Comparison of ENCODE assay signal across 17 cellular contexts in genomic region chr19:3171894-3172679, GRCh38. TPM values are rescaled to one million over a fixed set of nuclear protein-coding genes. Genes with fewer than 3 reads are reported as not detected.
A peak's percentile ranks its signal among the peaks of the same experiment; 100 is the strongest.
DNase-seq lines count a peak whose midpoint lies in the region; ATAC-seq, FAIRE-seq and TF ChIP-seq lines count a peak whose summit lies in the region.
"Had no signal": no experiment of that assay in that cellular context is flagged by ENCODE, and none has a peak within 500 bp of the region (broad histone marks: within the 10 kb centered on the region; RNA-seq: fewer than 3 reads in every experiment).

No MANE protein-coding gene starts in this region.

- peaks cover 3% of the 10 kb centered on the region for H3K9me1 ChIP-seq in keratinocyte (ENCODE audit: control insufficient read depth, extremely low read depth, insufficient read depth, low read length)

- H3K36me3 ChIP-seq in PC-3 (ENCODE audit: low read depth, low read length) (no peaks in the 10 kb centered on the region), keratinocyte (ENCODE audit: control insufficient read depth in 2 of 2, extremely low read depth in 1 of 2, insufficient read depth in 2 of 2, low read length in 2 of 2) (peaks cover 2 to 7% of the 10 kb centered on the region in 2 experiments), stomach (no peaks in the 10 kb centered on the region)
- H3K36me3 ChIP-seq: ascending aorta had no signal

- no peaks in the 10 kb centered on the region for H3K36me3 Mint-ChIP-seq in glutamatergic neuron (ENCODE audit: unreplicated experiment)
- H3K36me3 Mint-ChIP-seq: type B pancreatic cell had no signal

- no peaks in the 10 kb centered on the region for H3F3A ChIP-seq in PC-3 (ENCODE audit: low read length, unreplicated experiment)

- H3K9me3 ChIP-seq in PC-3 (ENCODE audit: low read length) (no peaks in the 10 kb centered on the region), keratinocyte (ENCODE audit: control insufficient read depth, low read depth, low read length) (no peaks in the 10 kb centered on the region), stomach (no peaks in the 10 kb centered on the region)
- H3K9me3 ChIP-seq: ascending aorta had no signal

- H3K27ac ChIP-seq in PC-3 (ENCODE audit: low read length) = peak overlapping the region; percentile 32
- H3K27ac ChIP-seq in keratinocyte (ENCODE audit: control insufficient read depth, insufficient read depth, low read length) = peak overlapping the region; percentile 36
- H3K27ac ChIP-seq in stomach = peak overlapping the region in 2 of 5 donors; percentile 51 to 56
- H3K27ac ChIP-seq: ascending aorta had no signal

- no peaks in the 10 kb centered on the region for H3K9me3 Mint-ChIP-seq in stimulated activated naive CD8-positive, alpha-beta T cell treated with anti-CD3 and anti-CD28 coated beads, Interleukin-15, amount 100 ng/mL, for 72 hours
- peaks cover 2% of the 10 kb centered on the region for H3K9me3 Mint-ChIP-seq in glutamatergic neuron (ENCODE audit: unreplicated experiment)
- H3K9me3 Mint-ChIP-seq: effector memory CD8-positive, alpha-beta T cell; type B pancreatic cell had no signal

- H3K27me3 ChIP-seq in PC-3 (ENCODE audit: low read length) (no peaks in the 10 kb centered on the region), keratinocyte (ENCODE audit: control insufficient read depth, extremely low read depth, insufficient read depth, low read length) (no peaks in the 10 kb centered on the region), stomach (peaks cover 0 to 10% (median 0%) of the 10 kb centered on the region in 3 donors)
- H3K27me3 ChIP-seq: ascending aorta had no signal

- no peaks in the 10 kb centered on the region for H3K27me3 Mint-ChIP-seq in stimulated activated naive CD8-positive, alpha-beta T cell treated with anti-CD3 and anti-CD28 coated beads, Interleukin-15, amount 100 ng/mL, for 72 hours
- peaks cover 10% of the 10 kb centered on the region for H3K27me3 Mint-ChIP-seq in glutamatergic neuron (ENCODE audit: unreplicated experiment)
- H3K27me3 Mint-ChIP-seq: effector memory CD8-positive, alpha-beta T cell had no signal

- POLR2A ChIA-PET in PC-3 (lab: Charles Lee; ENCODE audit: unreplicated experiment) = no interaction called here

- no peak for TF ChIP-seq POLR2A in stomach (IDR thresholded peaks at IDR 0.05)

- no peak overlapping the region for H3K4me3 ChIP-seq in PC-3 (ENCODE audit: low read length)
- no peak overlapping the region for H3K4me3 ChIP-seq in keratinocyte (ENCODE audit: control insufficient read depth in 2 of 3, extremely low read depth in 1 of 3, insufficient read depth in 2 of 3, low read depth in 1 of 3, low read length in 3 of 3)
- no peak overlapping the region for H3K4me3 ChIP-seq in stomach
- H3K4me3 ChIP-seq: ascending aorta had no signal

- H3K79me2 ChIP-seq in PC-3 (ENCODE audit: low read length) = no peaks in the 10 kb centered on the region
- no peaks in the 10 kb centered on the region for H3K79me2 ChIP-seq in keratinocyte (ENCODE audit: control insufficient read depth, insufficient read depth, low read length)

- peak; percentile 61 for DNase-seq in activated effector memory CD4-positive, alpha-beta T cell treated with anti-CD3 and anti-CD28 coated beads, Interleukin-2, amount 50 U/mL, for 16 hours
- DNase-seq in activated effector memory CD4-positive, alpha-beta T cell treated with Interleukin-2 at 50 U/mL for 16 hours = no peak
- peak; percentile 51 for DNase-seq in PC-3
- no peak for DNase-seq in keratinocyte (ENCODE audit: low read depth, low spot score)
- no peak for DNase-seq in stimulated activated naive CD8-positive, alpha-beta T cell treated with anti-CD3 and anti-CD28 coated beads, Interleukin-15, amount 100 ng/mL, for 72 hours
- DNase-seq in stomach = no peak
- no peak for DNase-seq in glutamatergic neuron
- DNase-seq: DMS79; effector memory CD8-positive, alpha-beta T cell; left cardiac atrium; NCI-H1092 treated with DMSO at 0.1 percent for 48 hours; NCI-H526 treated with DMSO at 0.1 percent for 48 hours; Right ventricle myocardium superior had no signal

- peak overlapping the region in 1 of 2 donors; percentile 27 for H3K27ac Mint-ChIP-seq in stimulated activated naive CD8-positive, alpha-beta T cell treated with anti-CD3 and anti-CD28 coated beads, Interleukin-15, amount 100 ng/mL, for 72 hours
- H3K27ac Mint-ChIP-seq in glutamatergic neuron (ENCODE audit: unreplicated experiment) = no peak overlapping the region
- H3K27ac Mint-ChIP-seq: type B pancreatic cell had no signal

- no peaks in the 10 kb centered on the region for H3K9me2 ChIP-seq in PC-3 (replicated peaks; ENCODE audit: low read length)

- intact Hi-C loops in PC-3 (cut with micrococcal nuclease) (no loop called here), stomach (cut with DNase I; ENCODE audit: low total_unique reads) (loop anchor here (5.0 kb wide), 1 partner anchor 215 kb away; no protein-coding TSS in a partner anchor)

- no peak for TF ChIP-seq EP300 in stomach (IDR thresholded peaks at IDR 0.05)

- TF ChIP-seq CTCF in PC-3 (conservative IDR thresholded peaks at IDR 0.05; ENCODE audit: low read depth, low read length) = no peak
- TF ChIP-seq CTCF in keratinocyte (optimal IDR thresholded peaks at IDR 0.05 in 1 of 3, IDR thresholded peaks at IDR 0.05 in 1 of 3, conservative IDR thresholded peaks at IDR 0.05 in 1 of 3; ENCODE audit: extremely low read depth in 1 of 3, insufficient read depth in 2 of 3, low read length in 3 of 3) = no peak
- TF ChIP-seq CTCF in stomach (IDR thresholded peaks at IDR 0.05) = no peak
- no peak for TF ChIP-seq CTCF in glutamatergic neuron (IDR thresholded peaks at IDR 0.05; ENCODE audit: partially characterized antibody, unreplicated experiment)

- H2AFZ ChIP-seq in PC-3 (ENCODE audit: low read length) = no peak overlapping the region
- H2AFZ ChIP-seq in keratinocyte (ENCODE audit: control insufficient read depth, low read length) = no peak overlapping the region

- peaks cover 26% of the 10 kb centered on the region for H3K4me1 Mint-ChIP-seq in stimulated activated naive CD8-positive, alpha-beta T cell treated with anti-CD3 and anti-CD28 coated beads, Interleukin-15, amount 100 ng/mL, for 72 hours
- no peaks in the 10 kb centered on the region for H3K4me1 Mint-ChIP-seq in glutamatergic neuron (ENCODE audit: low read depth, unreplicated experiment)

- H3K4me2 ChIP-seq in PC-3 (ENCODE audit: low read length) (no peak overlapping the region), keratinocyte (ENCODE audit: control insufficient read depth, extremely low read depth, insufficient read depth, low read depth, low read length) (no peak overlapping the region)

- peak; percentile 74 for FAIRE-seq in keratinocyte (lab: Jason Lieb, UNC)

- no peak overlapping the region for H3K4me3 Mint-ChIP-seq in stimulated activated naive CD8-positive, alpha-beta T cell treated with anti-CD3 and anti-CD28 coated beads, Interleukin-15, amount 100 ng/mL, for 72 hours
- no peak overlapping the region for H3K4me3 Mint-ChIP-seq in glutamatergic neuron (ENCODE audit: unreplicated experiment)
- H3K4me3 Mint-ChIP-seq: effector memory CD8-positive, alpha-beta T cell; type B pancreatic cell had no signal

- CTCF ChIA-PET in PC-3 (lab: Charles Lee) = no interaction called here

- dilution Hi-C loops in keratinocyte (cut with MboI; ENCODE audit: extremely low pct_ligation_motif_present, low sequenced_read_pairs) = no loop called here

- peak; percentile 64 for ATAC-seq in PC-3
- peak; percentile 44 for ATAC-seq in stimulated activated naive CD8-positive, alpha-beta T cell treated with anti-CD3 and anti-CD28 coated beads, Interleukin-15, amount 100 ng/mL, for 72 hours
- no peak for ATAC-seq in HG03139 (IDR thresholded peaks at IDR 0.05; ENCODE audit: unreplicated experiment)
- ATAC-seq: effector memory CD8-positive, alpha-beta T cell had no signal

- no TSS peak for BruUV-seq in PC-3 (replicated peaks; lab: Mats Ljungman, UMichigan)

- no peak overlapping the region for H3K9ac ChIP-seq in PC-3 (ENCODE audit: low read length)
- no peak overlapping the region for H3K9ac ChIP-seq in keratinocyte (ENCODE audit: control insufficient read depth, extremely low read depth, insufficient read depth, low read length)

- H3K4me1 ChIP-seq in PC-3 (ENCODE audit: insufficient read depth, low read length) (peaks cover 25% of the 10 kb centered on the region), keratinocyte (ENCODE audit: control insufficient read depth, extremely low read depth, insufficient read depth, low read length) (peaks cover 28% of the 10 kb centered on the region), stomach (peaks cover 9 to 19% (median 17%) of the 10 kb centered on the region in 4 donors)
- H3K4me1 ChIP-seq: ascending aorta had no signal

- H4K20me1 ChIP-seq in PC-3 (ENCODE audit: low read length) (no peaks in the 10 kb centered on the region), keratinocyte (ENCODE audit: control insufficient read depth, extremely low read depth, insufficient read depth, low read length) (no peaks in the 10 kb centered on the region)

- WGBS in stomach, 5 donors = 56 to 84% (median 66%) methylated on average over 8 to 15 of the region's 15 CpGs

RNA-seq across cellular contexts. Expression of gene S1PR4, which starts 6.5 kb away (rescaled TPM):
- total RNA-seq in PC-3 (2014; rRNA removed) (0.26 and 1.3 TPM in 2 replicates), stomach (10 to 100 TPM in 2 of 5 donors, 1 to 10 TPM in 1, not detected in 2; 4.6 to 22.2 (median 11.6) TPM), glutamatergic neuron (ENCODE audit: unreplicated experiment) (not detected)
- polyA plus RNA-seq in keratinocyte (0.08 to 0.14 TPM in 2 of 3 replicates, not detected in the other), stomach (1 to 10 TPM; 1.3 to 2.3 (median 2.2) TPM)
- polyA plus RNA-seq in keratinocyte (2011; ENCODE audit: low read depth) = not detected
- 0.04 TPM in 1 of 2 replicates, not detected in the other for polyA plus RNA-seq in keratinocyte (2011; cell fraction: cytosol; rRNA removed)
- polyA plus RNA-seq in keratinocyte (2011; cell fraction: nucleus; rRNA removed) = 0.37 and 0.48 TPM in 2 replicates
- 0.47 TPM in 1 of 2 replicates, not detected in the other for polyA plus RNA-seq in keratinocyte (2012; ENCODE audit: low replicate concordance)
- 0.19 to 0.49 TPM in 2 of 3 replicates, not detected in the other for polyA minus RNA-seq in keratinocyte
- not detected for polyA minus RNA-seq in keratinocyte (2011; cell fraction: cytosol; rRNA and poly(A)+ RNA removed)
- 0.39 and 1.8 TPM in 2 replicates for polyA minus RNA-seq in keratinocyte (2011; cell fraction: nucleus; rRNA and poly(A)+ RNA removed)
- polyA plus RNA-seq: AG04450 had no signal

RNA-seq across cellular contexts. Expression of gene NCLN, which starts 13.6 kb away (rescaled TPM):
- total RNA-seq in PC-3 (2014; rRNA removed) (74.7 and 132 TPM in 2 replicates), stomach (100 to 1,000 TPM in 2 of 5 donors, 10 to 100 TPM in 3; 16.7 to 381 (median 93.6) TPM), glutamatergic neuron (ENCODE audit: unreplicated experiment) (54.4 TPM)
- polyA plus RNA-seq in keratinocyte (40.5 to 72.7 TPM (median 72.1 TPM) in 3 replicates), stomach (10 to 100 TPM; 42.3 to 45.8 (median 44.6) TPM)
- 16.6 TPM for polyA plus RNA-seq in keratinocyte (2011; ENCODE audit: low read depth)
- polyA plus RNA-seq in keratinocyte (2011; cell fraction: cytosol; rRNA removed) = 26.9 and 50.1 TPM in 2 replicates
- 93.6 and 114 TPM in 2 replicates for polyA plus RNA-seq in keratinocyte (2011; cell fraction: nucleus; rRNA removed)
- polyA plus RNA-seq in keratinocyte (2012; ENCODE audit: low replicate concordance) = 40.6 and 101 TPM in 2 replicates
- 56.3 to 179 TPM (median 58.1 TPM) in 3 replicates for polyA minus RNA-seq in keratinocyte
- 124 TPM for polyA minus RNA-seq in keratinocyte (2011; cell fraction: cytosol; rRNA and poly(A)+ RNA removed)
- 129 and 152 TPM in 2 replicates for polyA minus RNA-seq in keratinocyte (2011; cell fraction: nucleus; rRNA and poly(A)+ RNA removed)

RNA-seq across cellular contexts. Expression of gene GNA15, which starts 36.3 kb away (rescaled TPM):
- total RNA-seq in PC-3 (2014; rRNA removed) (not detected in 2 replicates), stomach (1 to 10 TPM in 2 of 5 donors, under 1 TPM in 1, not detected in 2; 0.45 to 4.8 (median 4.5) TPM), glutamatergic neuron (ENCODE audit: unreplicated experiment) (not detected)
- polyA plus RNA-seq in keratinocyte (60.0 to 77.0 TPM (median 71.9 TPM) in 3 replicates), stomach (10 to 100 TPM in 1 of 3 donors, 1 to 10 TPM in 2; 4.9 to 15.1 (median 7.8) TPM)
- polyA plus RNA-seq in keratinocyte (2011; ENCODE audit: low read depth) = 31.8 TPM
- 59.1 and 99.8 TPM in 2 replicates for polyA plus RNA-seq in keratinocyte (2011; cell fraction: cytosol; rRNA removed)
- 31.2 and 40.4 TPM in 2 replicates for polyA plus RNA-seq in keratinocyte (2011; cell fraction: nucleus; rRNA removed)
- polyA plus RNA-seq in keratinocyte (2012; ENCODE audit: low replicate concordance) = 92.2 and 95.0 TPM in 2 replicates
- polyA minus RNA-seq in keratinocyte = 47.1 to 107 TPM (median 56.3 TPM) in 3 replicates
- polyA minus RNA-seq in keratinocyte (2011; cell fraction: cytosol; rRNA and poly(A)+ RNA removed) = 115 TPM
- polyA minus RNA-seq in keratinocyte (2011; cell fraction: nucleus; rRNA and poly(A)+ RNA removed) = 30.8 and 32.5 TPM in 2 replicates
- polyA plus RNA-seq: AG04450 had no signal

RNA-seq across cellular contexts. Expression of gene CELF5, which starts 52.4 kb away (rescaled TPM):
- total RNA-seq in PC-3 (2014; rRNA removed) (0.44 and 0.75 TPM in 2 replicates), stomach (under 1 TPM in 1 of 5 donors, not detected in 4; 0.18 TPM), glutamatergic neuron (ENCODE audit: unreplicated experiment) (12.5 TPM)
- polyA plus RNA-seq in keratinocyte (0.04 to 0.05 TPM (median 0.04 TPM) in 3 replicates), stomach (under 1 TPM in 1 of 3 donors, not detected in 2; 0.18 TPM)
- not detected for polyA plus RNA-seq in keratinocyte (2011; ENCODE audit: low read depth)
- polyA plus RNA-seq in keratinocyte (2011; cell fraction: cytosol; rRNA removed) = 0.03 and 0.06 TPM in 2 replicates
- polyA plus RNA-seq in keratinocyte (2011; cell fraction: nucleus; rRNA removed) = 0.34 and 0.39 TPM in 2 replicates
- 0.15 TPM in 1 of 2 replicates, not detected in the other for polyA plus RNA-seq in keratinocyte (2012; ENCODE audit: low replicate concordance)
- polyA minus RNA-seq in keratinocyte = 0.10 to 0.67 TPM in 2 of 3 replicates, not detected in the other
- not detected for polyA minus RNA-seq in keratinocyte (2011; cell fraction: cytosol; rRNA and poly(A)+ RNA removed)
- not detected in 2 replicates for polyA minus RNA-seq in keratinocyte (2011; cell fraction: nucleus; rRNA and poly(A)+ RNA removed)
- total RNA-seq: ascending aorta, Right ventricle myocardium superior had no signal
- polyA plus RNA-seq: AG04450 had no signal

Comparison
In these comparisons a context has a peak if more than half of its experiments do, and no peak if none do; other contexts are left out.
1. DNase-seq: peak in activated effector memory CD4-positive, alpha-beta T cell treated with anti-CD3 and anti-CD28 coated beads, Interleukin-2, amount 50 U/mL, for 16 hours (single experiment) and PC-3 (single experiment); none in activated effector memory CD4-positive, alpha-beta T cell treated with Interleukin-2 at 50 U/mL for 16 hours (single experiment), keratinocyte (single experiment), stimulated activated naive CD8-positive, alpha-beta T cell treated with anti-CD3 and anti-CD28 coated beads, Interleukin-15, amount 100 ng/mL, for 72 hours (0 of 2), stomach (single experiment) and glutamatergic neuron (single experiment).